Comparison of ENCODE assay signal across 8 cellular contexts in genomic region chr2:61470965-61471904, GRCh38. TPM values are rescaled to one million over a fixed set of nuclear protein-coding genes. Genes with fewer than 3 reads are reported as not detected.
A peak's percentile ranks its signal among the peaks of the same experiment; 100 is the strongest.
DNase-seq lines count a peak whose midpoint lies in the region; ATAC-seq, FAIRE-seq and TF ChIP-seq lines count a peak whose summit lies in the region.

Gene USP34, minus strand, starts transcription at chr2:61471087. Its CDS starts 395 bp downstream, at chr2:61470692.

- POLR2A ChIA-PET in HepG2 (lab: Yijun Ruan, JAX): interaction anchor here (0.9 to 2.7 kb wide), 7 partner anchors 10 to 293 kb away, joined by 3 to 21 read pairs (median 6); partner anchors contain the start of gene XPO1

- TF ChIP-seq POLR2A in HepG2 (IDR thresholded peaks at IDR 0.05; ENCODE audit: insufficient read depth in 1 of 2, low read depth in 2 of 2, low read length in 2 of 2): peak; percentile 90 to 97

- 0 out of 4 replicates have a peak, but pooled peaks of 1 of the 2 experiments have one; percentile 13 for TF ChIP-seq EP300 in HepG2 (IDR thresholded peaks at IDR 0.05; ENCODE audit: low read depth in 2 of 2, low read length in 2 of 2)
- peak; percentile 46; the same call in 1 of the 2 replicates for TF ChIP-seq EP300 in HepG2 (CRISPR knock-in tag; IDR thresholded peaks at IDR 0.05; ENCODE audit: borderline replicate concordance)

- no peaks in the 10 kb centered on the region for H3K27me3 ChIP-seq in BLaER1 treated with 17β-estradiol and CSF1 and Interleukin-3, amounts not matched to agents 10 nM and 100 nM
- no peaks in the 10 kb centered on the region; a peak in 1 of 5 replicates for H3K27me3 ChIP-seq in HepG2 (ENCODE audit: control insufficient read depth in 1 of 2, insufficient read depth in 2 of 2, low read length in 2 of 2)

- H3K4me3 ChIP-seq in BLaER1 treated with 17β-estradiol and CSF1 and Interleukin-3, amounts not matched to agents 10 nM and 100 nM: peak within 1 kb of the TSS; percentile 92 to 100 (median 98)
- peak within 1 kb of the TSS; percentile 89 to 99 (median 91) for H3K4me3 ChIP-seq in HepG2 (replicated peaks in 1 of 3; ENCODE audit: insufficient read depth in 1 of 3, low read depth in 2 of 3, low read length in 3 of 3)

- H4K20me1 ChIP-seq in BLaER1 treated with 17β-estradiol and CSF1 and Interleukin-3, amounts not matched to agents 10 nM and 100 nM: peaks cover 24 to 51% (median 44%) of the 10 kb centered on the region in 11 experiments; a peak in 19 of 22 replicates
- H4K20me1 ChIP-seq in HepG2 (ENCODE audit: insufficient read depth, low read length): peaks cover 11% of the 10 kb centered on the region; the same call in 1 of the 2 replicates

- FAIRE-seq in HepG2 (lab: Jason Lieb, UNC): no peak

- peak; percentile 92 for DNase-seq in NCI-H774 (lab: John Stamatoyannopoulos, UW)
- peak; percentile 91 to 92 for DNase-seq in activated CD4-positive, alpha-beta T cell treated with anti-CD3 and anti-CD28 coated beads, Interleukin-2, amount 50 U/mL, for 48 hours
- DNase-seq in dermis blood vessel endothelial cell: peak; percentile 97
- DNase-seq in HepG2 (ENCODE audit: low spot score): peak; percentile 92
- DNase-seq in stimulated activated CD4-positive, alpha-beta T cell treated with anti-CD3 and anti-CD28 coated beads, Interleukin-2, amount 100 ng/mL, for 48 hours: peak; percentile 80 to 81

- H3K4me1 ChIP-seq in BLaER1 treated with 17β-estradiol and CSF1 and Interleukin-3, amounts not matched to agents 10 nM and 100 nM: peaks cover 37 to 40% (median 38%) of the 10 kb centered on the region in 10 experiments
- peaks cover 41% of the 10 kb centered on the region for H3K4me1 ChIP-seq in HepG2 (ENCODE audit: insufficient read depth, low read length)

- intact Hi-C loops in HepG2 (cut with micrococcal nuclease; ENCODE audit: unreplicated experiment): loop anchor here (1.0 to 2.0 kb wide), 3 partner anchors 28 to 65 kb away; no protein-coding TSS in a partner anchor

- BruUV-seq in HepG2 (replicated peaks; lab: Mats Ljungman, UMichigan): TSS peak; percentile 85

- 1% methylated on average over 84 of the region's 91 CpGs for WGBS in HepG2 (ENCODE audit: low lambda C conversion rate)

- in situ Hi-C loops in HepG2 (cut with HindIII; ENCODE audit: extremely low pct_ligation_motif_present, low pct_unique_long_range_greater_than_20kb): loop anchor here (5.0 kb wide), 1 partner anchor 49 kb away; no protein-coding TSS in a partner anchor

- H3K36me3 ChIP-seq in BLaER1 treated with 17β-estradiol and CSF1 and Interleukin-3, amounts not matched to agents 10 nM and 100 nM: peaks cover 14 to 54% (median 35%) of the 10 kb centered on the region in 11 experiments; a peak in 21 of 22 replicates
- peaks cover 2 to 9% of the 10 kb centered on the region in 2 experiments; a peak in 2 of 5 replicates for H3K36me3 ChIP-seq in HepG2 (replicated peaks in 1 of 2; ENCODE audit: control insufficient read depth in 1 of 2, insufficient read depth in 2 of 2, low read length in 2 of 2)

- peak within 1 kb of the TSS; percentile 98 to 100 (median 100) for H3K27ac ChIP-seq in BLaER1 treated with 17β-estradiol and CSF1 and Interleukin-3, amounts not matched to agents 10 nM and 100 nM
- peak within 1 kb of the TSS; percentile 97 for H3K27ac ChIP-seq in HepG2 (ENCODE audit: extremely low read length, insufficient read depth, low read length)

- no peak within 1 kb of the TSS for H2AFZ ChIP-seq in HepG2 (ENCODE audit: low read length)

- H3K9me3 ChIP-seq in BLaER1 treated with 17β-estradiol and CSF1 and Interleukin-3, amounts not matched to agents 10 nM and 100 nM (replicated peaks in 1 of 11): no peaks in the 10 kb centered on the region
- H3K9me3 ChIP-seq in HepG2 (ENCODE audit: low read length): no peaks in the 10 kb centered on the region

- H3K4me2 ChIP-seq in BLaER1 treated with 17β-estradiol and CSF1 and Interleukin-3, amounts not matched to agents 10 nM and 100 nM: peak within 1 kb of the TSS; percentile 85 to 96 (median 93)
- H3K4me2 ChIP-seq in HepG2 (ENCODE audit: low read depth, low read length): peak within 1 kb of the TSS; percentile 97

- CTCF ChIA-PET in HepG2 (lab: Yijun Ruan, JAX; ENCODE audit: low intra/inter-chr PET ratio, low total read pairs): no interaction called here

- H3K9ac ChIP-seq in BLaER1 treated with 17β-estradiol and CSF1 and Interleukin-3, amounts not matched to agents 10 nM and 100 nM: peak within 1 kb of the TSS; percentile 99 to 100 (median 100)
- peak within 1 kb of the TSS; percentile 98 for H3K9ac ChIP-seq in HepG2 (ENCODE audit: insufficient read depth, low read depth, low read length)

- peak; percentile 58 for TF ChIP-seq RAD21 in HepG2 (CRISPR knock-in tag; IDR thresholded peaks at IDR 0.05)

- H3K79me2 ChIP-seq in HepG2 (ENCODE audit: insufficient read depth, low read length): peaks cover 54% of the 10 kb centered on the region

- no peak for TF ChIP-seq CTCF in HepG2 (CRISPR knock-in tag; IDR thresholded peaks at IDR 0.05)

- ATAC-seq in GM19372 (IDR thresholded peaks at IDR 0.05; ENCODE audit: low read depth, unreplicated experiment) (peak; percentile 74), HG03565 (IDR thresholded peaks at IDR 0.05; ENCODE audit: unreplicated experiment) (peak; percentile 45), HepG2 (peak; percentile 89)

TF ChIP-seq in HepG2, 621 proteins besides CTCF, POLR2A, EP300 and RAD21 (continues in another document):
- peak; percentile 80; the same call in 1 of the 2 replicates for TF ChIP-seq SNAPC4 (CRISPR knock-in tag; IDR thresholded peaks at IDR 0.05)
- TF ChIP-seq RBFOX2 (IDR thresholded peaks at IDR 0.05; ENCODE audit: low read depth, low read length): peak; percentile 95
- TF ChIP-seq PTBP1 (IDR thresholded peaks at IDR 0.05; ENCODE audit: low read depth, low read length, poor library complexity, severe bottlenecking): peak; percentile 46
- no peak for TF ChIP-seq FOXP1 (IDR thresholded peaks at IDR 0.05)
- TF ChIP-seq FOXP1 (CRISPR knock-in tag; IDR thresholded peaks at IDR 0.05): peak; percentile 48; the same call in 1 of the 2 replicates

RNA-seq across cellular contexts. Expression of gene USP34, which starts in this region (rescaled TPM):
- 123 and 165 TPM in 2 replicates for total RNA-seq in dermis blood vessel endothelial cell
- total RNA-seq in HepG2 (2016; rRNA removed; fragmentation: Illumina TruSeq; extraction: Trizol): 100 and 155 TPM in 2 replicates
- total RNA-seq in HepG2 (2016; cell fraction: cytosol; rRNA removed; fragmentation: Illumina TruSeq; extraction: Trizol; ENCODE audit: low read depth): 43.5 and 56.3 TPM in 2 replicates
- total RNA-seq in HepG2 (2016; cell fraction: insoluble cytoplasmic fraction; rRNA removed; fragmentation: Illumina TruSeq; extraction: Trizol): 93.9 and 148 TPM in 2 replicates
- total RNA-seq in HepG2 (2016; cell fraction: membrane; rRNA removed; fragmentation: Illumina TruSeq; extraction: Trizol): 37.1 and 44.6 TPM in 2 replicates
- total RNA-seq in HepG2 (2016; cell fraction: nucleus; rRNA removed; fragmentation: Illumina TruSeq; extraction: Trizol): 155 and 174 TPM in 2 replicates
- 79.9 and 99.2 TPM in 2 replicates for polyA plus RNA-seq in HepG2 (2011; rRNA removed)
- polyA plus RNA-seq in HepG2 (2011; cell fraction: cytosol; rRNA removed): 38.9 and 63.9 TPM in 2 replicates
- 110 and 113 TPM in 2 replicates for polyA plus RNA-seq in HepG2 (2011; cell fraction: nucleus; rRNA removed)
- polyA plus RNA-seq in HepG2 (2012): 88.4 and 89.7 TPM in 2 replicates
- polyA plus RNA-seq in HepG2 (2016; cell fraction: cytosol; fragmentation: Illumina TruSeq; extraction: Trizol; ENCODE audit: low read depth): 4.3 and 5.9 TPM in 2 replicates
- polyA plus RNA-seq in HepG2 (2016; cell fraction: insoluble cytoplasmic fraction; fragmentation: Illumina TruSeq; extraction: Trizol; ENCODE audit: low read depth): 126 and 130 TPM in 2 replicates
- 13.7 and 17.5 TPM in 2 replicates for polyA plus RNA-seq in HepG2 (2016; cell fraction: membrane; fragmentation: Illumina TruSeq; extraction: Trizol; ENCODE audit: low read depth)
- polyA plus RNA-seq in HepG2 (2016; cell fraction: nucleus; fragmentation: Illumina TruSeq; extraction: Trizol; ENCODE audit: insufficient read depth, low read depth): 191 and 219 TPM in 2 replicates
- 132 and 183 TPM in 2 replicates for polyA minus RNA-seq in HepG2 (2011; rRNA and poly(A)+ RNA removed; ENCODE audit: low replicate concordance)
- 93.0 and 99.9 TPM in 2 replicates for polyA minus RNA-seq in HepG2 (2011; cell fraction: cytosol; rRNA and poly(A)+ RNA removed)
- 468 and 469 TPM in 2 replicates for polyA minus RNA-seq in HepG2 (2011; cell fraction: nucleus; rRNA and poly(A)+ RNA removed)

Comparison
In these comparisons a context has a peak if more than half of its experiments do, and no peak if none do; other contexts are left out.
1. Peak in every context shown above with its lines: DNase-seq, ATAC-seq, H3K4me3 ChIP-seq and H3K27ac ChIP-seq.